9 cellular contexts compared by ENCODE assay signal in the genomic region with DNA sequence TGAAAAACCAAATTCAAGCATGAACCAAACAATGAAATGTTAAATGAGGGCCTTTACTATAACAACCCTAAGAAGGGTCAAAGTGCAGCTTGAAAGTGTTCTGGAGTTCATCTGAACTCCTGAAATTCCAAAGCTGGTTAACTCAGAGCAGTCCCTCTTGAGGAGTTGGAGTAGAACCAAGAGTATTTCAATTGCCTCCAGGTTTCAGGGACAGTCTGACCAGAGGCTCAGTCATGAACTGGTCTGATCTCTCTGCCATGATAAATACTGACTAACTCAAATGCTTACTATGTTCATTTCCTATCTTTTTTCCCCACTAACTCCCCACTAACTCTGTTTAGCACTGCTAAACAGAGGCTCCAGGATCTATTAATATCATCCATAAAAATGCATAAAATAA. TPM values are rescaled to one million over a fixed set of nuclear protein-coding genes. Genes with fewer than 3 reads are reported as not detected.
DNase-seq lines count a peak whose midpoint lies in the region; ATAC-seq, FAIRE-seq and TF ChIP-seq lines count a peak whose summit lies in the region.
"Had no signal": no experiment of that assay in that cellular context is flagged by ENCODE, and none has a peak within 500 bp of the region (broad histone marks: within the 10 kb centered on the region; RNA-seq: fewer than 3 reads in every experiment).

No MANE protein-coding gene starts in this region.

- POLR2A ChIA-PET in activated naive CD8-positive, alpha-beta T cell treated with anti-CD3 and anti-CD28 coated beads, Interleukin-2, amount 10 ng/mL, durations not matched to agents 7 days and 5 days (lab: Charles Lee): interaction anchor here (0.8 to 0.9 kb wide), 2 partner anchors 68 to 114 kb away, joined by 3 read pairs; a partner anchor contains a TSS

- FAIRE-seq in kidney (lab: Jason Lieb, UNC): no peak

- peak overlapping the region; percentile 81 for H3K27ac Mint-ChIP-seq in activated naive CD4-positive, alpha-beta T cell treated with anti-CD3 and anti-CD28 coated beads, Interleukin-2, amount 50 U/mL, for 24 hours
- no peak overlapping the region for H3K27ac Mint-ChIP-seq in activated naive CD8-positive, alpha-beta T cell treated with anti-CD3 and anti-CD28 coated beads, Interleukin-2, amount 10 ng/mL, durations not matched to agents 7 days and 5 days

- peaks cover 9% of the 10 kb centered on the region for H3K36me3 Mint-ChIP-seq in activated naive CD4-positive, alpha-beta T cell treated with anti-CD3 and anti-CD28 coated beads, Interleukin-2, amount 50 U/mL, for 24 hours
- peaks cover 24% of the 10 kb centered on the region for H3K36me3 Mint-ChIP-seq in activated naive CD8-positive, alpha-beta T cell treated with anti-CD3 and anti-CD28 coated beads, Interleukin-2, amount 10 ng/mL, durations not matched to agents 7 days and 5 days

- no peaks in the 10 kb centered on the region for H3K27me3 ChIP-seq in tibial artery

- peak overlapping the region; percentile 87 for H3K4me3 Mint-ChIP-seq in activated naive CD4-positive, alpha-beta T cell treated with anti-CD3 and anti-CD28 coated beads, Interleukin-2, amount 50 U/mL, for 24 hours
- H3K4me3 Mint-ChIP-seq in activated naive CD8-positive, alpha-beta T cell treated with anti-CD3 and anti-CD28 coated beads, Interleukin-2, amount 10 ng/mL, durations not matched to agents 7 days and 5 days: peak overlapping the region; percentile 82

- TF ChIP-seq CTCF in kidney (IDR thresholded peaks at IDR 0.05; ENCODE audit: borderline replicate concordance, extremely low read depth, insufficient read depth) (no peak), tibial artery (IDR thresholded peaks at IDR 0.05) (no peak)

- no peaks in the 10 kb centered on the region for H3K9me3 ChIP-seq in kidney (ENCODE audit: control insufficient read depth in 1 of 2, low read length in 2 of 2)
- H3K9me3 ChIP-seq in tibial artery: no peaks in the 10 kb centered on the region

- H3K4me3 ChIP-seq in kidney (ENCODE audit: low read length in 2 of 2) (peak overlapping the region; percentile 26 to 30), tibial artery (peak overlapping the region in 1 of 2 donors; percentile 10)

- in situ Hi-C loops in G401 (cut with HindIII; ENCODE audit: low sequenced_read_pairs): no loop called here

- H3K9ac ChIP-seq in kidney (ENCODE audit: low read length in 2 of 2): peak overlapping the region; percentile 9 to 55

- H3K36me3 ChIP-seq in kidney (ENCODE audit: control insufficient read depth in 1 of 2, insufficient read depth in 2 of 2, low read length in 2 of 2) (no peaks in the 10 kb centered on the region), tibial artery (no peaks in the 10 kb centered on the region)

- H3K4me1 Mint-ChIP-seq in activated naive CD4-positive, alpha-beta T cell treated with anti-CD3 and anti-CD28 coated beads, Interleukin-2, amount 50 U/mL, for 24 hours: peaks cover 65% of the 10 kb centered on the region
- peaks cover 46% of the 10 kb centered on the region for H3K4me1 Mint-ChIP-seq in activated naive CD8-positive, alpha-beta T cell treated with anti-CD3 and anti-CD28 coated beads, Interleukin-2, amount 10 ng/mL, durations not matched to agents 7 days and 5 days

- H3K4me1 ChIP-seq in kidney (ENCODE audit: control insufficient read depth in 1 of 2, insufficient read depth in 1 of 2, low read depth in 1 of 2, low read length in 2 of 2): peaks cover 27 to 32% of the 10 kb centered on the region in 2 donors
- peaks cover 0 to 77% (median 47%) of the 10 kb centered on the region in 4 donors for H3K4me1 ChIP-seq in tibial artery

- no peaks in the 10 kb centered on the region for H3K27me3 Mint-ChIP-seq in activated naive CD4-positive, alpha-beta T cell treated with anti-CD3 and anti-CD28 coated beads, Interleukin-2, amount 50 U/mL, for 24 hours
- no peaks in the 10 kb centered on the region for H3K27me3 Mint-ChIP-seq in activated naive CD8-positive, alpha-beta T cell treated with anti-CD3 and anti-CD28 coated beads, Interleukin-2, amount 10 ng/mL, durations not matched to agents 7 days and 5 days

- no peak for DNase-seq in activated naive CD4-positive, alpha-beta T cell treated with anti-CD3 and anti-CD28 coated beads, Interleukin-2, amount 50 U/mL, for 16 hours
- no peak for DNase-seq in activated naive CD8-positive, alpha-beta T cell treated with anti-CD3 and anti-CD28 coated beads, Interleukin-2, amount 10 ng/mL, durations not matched to agents 7 days and 5 days
- no peak for DNase-seq in kidney
- no peak for DNase-seq in tibial artery
- no peak for DNase-seq in G401 (ENCODE audit: low spot score)
- DNase-seq in NOMO-1 treated with DMSO at 0.1 percent for 48 hours (lab: John Stamatoyannopoulos, UW; ENCODE audit: unreplicated experiment): no peak
- DNase-seq: KG1 had no signal

- H3K9me3 Mint-ChIP-seq in activated naive CD4-positive, alpha-beta T cell treated with anti-CD3 and anti-CD28 coated beads, Interleukin-2, amount 50 U/mL, for 24 hours: no peaks in the 10 kb centered on the region
- H3K9me3 Mint-ChIP-seq in activated naive CD8-positive, alpha-beta T cell treated with anti-CD3 and anti-CD28 coated beads, Interleukin-2, amount 10 ng/mL, durations not matched to agents 7 days and 5 days: no peaks in the 10 kb centered on the region

- H3K27ac ChIP-seq in kidney (ENCODE audit: low read depth in 2 of 2, low read length in 2 of 2): peak overlapping the region; percentile 2 to 66
- peak overlapping the region; percentile 55 for H3K27ac ChIP-seq in tibial artery

- ATAC-seq in activated naive CD8-positive, alpha-beta T cell treated with anti-CD3 and anti-CD28 coated beads, Interleukin-2, amount 10 ng/mL, durations not matched to agents 7 days and 5 days (ENCODE audit: low read depth): no peak
- no peak for ATAC-seq in GM21619 (IDR thresholded peaks at IDR 0.05; ENCODE audit: unreplicated experiment)

- intact Hi-C loops in kidney (cut with DNase I): no loop called here
- intact Hi-C loops in tibial artery (cut with DNase I; ENCODE audit: low total_unique reads): loop anchor here (5.0 to 10.0 kb wide), 2 partner anchors 61 to 319 kb away; a partner anchor contains a TSS

RNA-seq across cellular contexts. Expression of a gene that starts 2.7 kb away (rescaled TPM):
- 100 to 1,000 TPM; 105 to 114 TPM for total RNA-seq in activated naive CD8-positive, alpha-beta T cell treated with anti-CD3 and anti-CD28 coated beads, Interleukin-2, amount 10 ng/mL, durations not matched to agents 7 days and 5 days
- 112 TPM for total RNA-seq in kidney
- polyA plus RNA-seq in kidney (ENCODE audit: insufficient read depth, low read depth, low replicate concordance): 96.6 TPM
- 117 and 144 TPM in 2 replicates for total RNA-seq in G401 (2014; rRNA removed; shearing (Covaris generic))

RNA-seq across cellular contexts. Expression of a gene that starts 59.9 kb away (rescaled TPM):
- 10 to 100 TPM; 33.4 to 39.1 TPM for total RNA-seq in activated naive CD8-positive, alpha-beta T cell treated with anti-CD3 and anti-CD28 coated beads, Interleukin-2, amount 10 ng/mL, durations not matched to agents 7 days and 5 days
- total RNA-seq in kidney: 72.3 TPM
- polyA plus RNA-seq in kidney (ENCODE audit: insufficient read depth, low read depth, low replicate concordance): 37.4 TPM
- 6.9 and 8.1 TPM in 2 replicates for total RNA-seq in G401 (2014; rRNA removed; shearing (Covaris generic))
